ENCODE assay signal across 1 cellular context in the genomic region with DNA sequence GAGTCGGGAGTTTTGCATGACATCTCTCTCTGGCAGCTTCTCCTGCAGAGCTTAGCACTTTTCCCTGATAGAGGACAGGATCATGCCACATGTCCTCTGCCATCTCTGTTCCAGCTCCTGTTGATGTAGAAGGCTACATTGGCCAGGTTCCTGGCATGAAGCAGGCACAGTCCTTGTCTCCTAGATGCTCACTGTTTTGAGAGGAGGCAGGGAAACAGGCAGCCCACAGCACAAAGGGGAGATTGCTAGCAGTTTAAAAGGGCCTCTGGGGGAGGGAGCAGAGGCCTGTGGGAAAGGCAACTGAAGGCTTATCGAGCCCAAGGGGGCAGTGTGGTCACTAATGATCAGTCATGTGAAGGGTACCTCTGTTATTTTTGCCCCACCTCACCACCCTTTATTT.
TF ChIP-seq lines count a peak whose summit lies in the region.

No MANE protein-coding gene starts in this region.

TF ChIP-seq in WTC11, 78 proteins besides CTCF, POLR2A, EP300 and RAD21 (continued from another document):
- TF ChIP-seq NFYB (CRISPR knock-in tag; conservative IDR thresholded peaks at IDR 0.05; ENCODE audit: low read depth) = no peak
- no peak for TF ChIP-seq MXD4 (CRISPR knock-in tag; IDR thresholded peaks at IDR 0.05; ENCODE audit: borderline replicate concordance)
- TF ChIP-seq, protein P1, sequence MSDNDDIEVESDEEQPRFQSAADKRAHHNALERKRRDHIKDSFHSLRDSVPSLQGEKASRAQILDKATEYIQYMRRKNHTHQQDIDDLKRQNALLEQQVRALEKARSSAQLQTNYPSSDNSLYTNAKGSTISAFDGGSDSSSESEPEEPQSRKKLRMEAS (CRISPR knock-in tag; IDR thresholded peaks at IDR 0.05) = no peak
